In the genomic region with DNA sequence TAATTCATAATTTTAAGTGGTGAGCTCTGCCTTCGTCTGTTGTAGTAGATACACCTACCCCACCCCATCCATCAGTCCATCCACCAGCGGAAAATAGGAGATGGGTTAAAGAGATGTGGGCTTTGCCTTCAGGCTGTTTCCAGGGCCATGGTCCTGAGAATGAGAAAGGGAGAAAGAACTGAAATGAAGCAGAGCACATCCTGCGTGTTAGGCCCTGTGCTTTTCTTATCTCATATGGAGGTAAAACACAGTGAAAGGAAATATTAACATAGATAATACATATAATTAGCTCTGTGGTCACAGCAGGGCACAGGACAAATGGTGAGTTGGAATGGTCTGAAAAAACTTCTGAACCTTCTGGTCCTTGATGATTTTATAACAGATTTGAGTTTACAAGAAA, we compare ENCODE assay signal across 23 cellular contexts.
"Had no signal": no experiment of that assay in that cellular context is flagged by ENCODE, and none has a peak within 500 bp of the region (broad histone marks: within the 10 kb centered on the region; RNA-seq: fewer than 3 reads in every experiment).

No MANE protein-coding gene starts in this region.

- H3K27ac ChIP-seq: colonic mucosa, epithelial cell of prostate, esophagus squamous epithelium, gastrocnemius medialis, heart right ventricle, left lung, lower lobe of right lung had no signal

- H3K4me3 ChIP-seq: colonic mucosa, esophagus squamous epithelium, gastrocnemius medialis, heart right ventricle, left lung, lower lobe of right lung had no signal

- H3K4me3 Mint-ChIP-seq: dendritic cell treated with granulocyte-macrophage colony-stimulating factor and Interleukin-4, amounts not matched to agents 40 ng/mL and 50 ng/mL, for 4 days; effector memory CD8-positive, alpha-beta T cell; endodermal cell had no signal

- H3K4me1 ChIP-seq: colonic mucosa, esophagus squamous epithelium, gastrocnemius medialis, left lung, lower lobe of right lung had no signal

- H3K9me3 ChIP-seq: colonic mucosa, esophagus squamous epithelium, gastrocnemius medialis, heart right ventricle, left lung, lower lobe of right lung had no signal

- H3K27ac Mint-ChIP-seq: dendritic cell treated with granulocyte-macrophage colony-stimulating factor and Interleukin-4, amounts not matched to agents 40 ng/mL and 50 ng/mL, for 4 days; effector memory CD8-positive, alpha-beta T cell; endodermal cell had no signal

- H3K9me3 Mint-ChIP-seq: dendritic cell treated with granulocyte-macrophage colony-stimulating factor and Interleukin-4, amounts not matched to agents 40 ng/mL and 50 ng/mL, for 4 days; effector memory CD8-positive, alpha-beta T cell; endodermal cell had no signal

- H3K36me3 ChIP-seq: colonic mucosa, esophagus squamous epithelium, gastrocnemius medialis, heart right ventricle, left lung, lower lobe of right lung had no signal

- DNase-seq: colonic mucosa; cortex of kidney; effector CD8-positive, alpha-beta T cell; effector memory CD8-positive, alpha-beta T cell; endodermal cell; erythroblast; esophagus squamous epithelium; foreskin fibroblast; foreskin melanocyte; gastrocnemius medialis; glutamatergic neuron; head of caudate nucleus; heart right ventricle; hippocampal formation; left cardiac atrium; left lung; left ventricle myocardium superior; lower lobe of right lung; mesenchymal stem cell; midbrain had no signal

- H3K27me3 Mint-ChIP-seq: dendritic cell treated with granulocyte-macrophage colony-stimulating factor and Interleukin-4, amounts not matched to agents 40 ng/mL and 50 ng/mL, for 4 days; effector memory CD8-positive, alpha-beta T cell had no signal

- ATAC-seq: effector memory CD8-positive, alpha-beta T cell; esophagus mucosa; gastrocnemius medialis; heart right ventricle; left cardiac atrium; left lung; left ventricle myocardium superior; lower lobe of right lung had no signal

- H3K27me3 ChIP-seq: colonic mucosa, esophagus squamous epithelium, gastrocnemius medialis, heart right ventricle, left lung had no signal
